15 cellular contexts compared by ENCODE assay signal in the genomic region with DNA sequence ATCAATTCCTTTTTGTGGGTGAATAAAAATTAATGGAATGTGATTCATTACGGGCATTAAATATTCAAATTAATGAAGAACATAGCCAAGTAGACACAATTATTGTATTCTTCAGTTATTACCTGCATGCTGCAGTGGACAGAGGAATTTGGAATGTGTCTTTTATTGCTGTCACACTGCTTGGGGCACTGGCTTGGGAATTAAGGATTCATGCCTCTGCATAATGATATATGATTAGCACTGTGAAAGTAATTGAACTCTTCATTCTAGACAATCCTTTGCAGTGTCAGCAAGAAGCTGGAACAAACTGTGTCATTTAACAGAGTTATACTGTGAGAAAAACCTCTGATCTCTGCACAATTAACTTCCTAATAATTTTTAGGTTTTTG.
"Had no signal": no experiment of that assay in that cellular context is flagged by ENCODE, and none has a peak within 500 bp of the region (broad histone marks: within the 10 kb centered on the region; RNA-seq: fewer than 3 reads in every experiment).

No MANE protein-coding gene starts in this region.

- H3K27ac ChIP-seq: esophagus muscularis mucosa, gastrocnemius medialis, heart right ventricle, neural progenitor cell, ovary had no signal

- H2AFZ ChIP-seq: neural progenitor cell had no signal

- H3K4me2 ChIP-seq: neural progenitor cell, smooth muscle cell had no signal

- H3K9ac ChIP-seq: neural progenitor cell had no signal

- H3K4me3 ChIP-seq: esophagus muscularis mucosa, gastrocnemius medialis, heart right ventricle, neural progenitor cell, ovary, smooth muscle cell had no signal

- H3K27me3 ChIP-seq: esophagus muscularis mucosa, gastrocnemius medialis, heart right ventricle, neural progenitor cell, ovary had no signal

- FAIRE-seq: endometrium had no signal

- H3K4me1 ChIP-seq: esophagus muscularis mucosa, gastrocnemius medialis, heart right ventricle had no signal

- H3K36me3 ChIP-seq: esophagus muscularis mucosa, gastrocnemius medialis, heart right ventricle, neural progenitor cell, ovary had no signal

- ATAC-seq: gastrocnemius medialis; heart right ventricle; left cardiac atrium; naive thymus-derived CD4-positive, alpha-beta T cell had no signal

- H3K9me3 ChIP-seq: esophagus muscularis mucosa, gastrocnemius medialis, heart right ventricle, ovary had no signal

- DNase-seq: effector memory CD4-positive, alpha-beta T cell; gastrocnemius medialis; heart right ventricle; islet precursor cell; left cardiac atrium; naive thymus-derived CD4-positive, alpha-beta T cell; nucleus accumbens; ovary; stimulated activated CD4-positive, alpha-beta T cell treated with anti-CD3 and anti-CD28 coated beads, Interleukin-2, amount 100 ng/mL, for 48 hours; stimulated activated naive CD4-positive, alpha-beta T cell treated with Interleukin-2 at 50 U/mL for 16 hours; trophoblast cell had no signal
